ENCODE assay signal across 2 cellular contexts in the genomic region with DNA sequence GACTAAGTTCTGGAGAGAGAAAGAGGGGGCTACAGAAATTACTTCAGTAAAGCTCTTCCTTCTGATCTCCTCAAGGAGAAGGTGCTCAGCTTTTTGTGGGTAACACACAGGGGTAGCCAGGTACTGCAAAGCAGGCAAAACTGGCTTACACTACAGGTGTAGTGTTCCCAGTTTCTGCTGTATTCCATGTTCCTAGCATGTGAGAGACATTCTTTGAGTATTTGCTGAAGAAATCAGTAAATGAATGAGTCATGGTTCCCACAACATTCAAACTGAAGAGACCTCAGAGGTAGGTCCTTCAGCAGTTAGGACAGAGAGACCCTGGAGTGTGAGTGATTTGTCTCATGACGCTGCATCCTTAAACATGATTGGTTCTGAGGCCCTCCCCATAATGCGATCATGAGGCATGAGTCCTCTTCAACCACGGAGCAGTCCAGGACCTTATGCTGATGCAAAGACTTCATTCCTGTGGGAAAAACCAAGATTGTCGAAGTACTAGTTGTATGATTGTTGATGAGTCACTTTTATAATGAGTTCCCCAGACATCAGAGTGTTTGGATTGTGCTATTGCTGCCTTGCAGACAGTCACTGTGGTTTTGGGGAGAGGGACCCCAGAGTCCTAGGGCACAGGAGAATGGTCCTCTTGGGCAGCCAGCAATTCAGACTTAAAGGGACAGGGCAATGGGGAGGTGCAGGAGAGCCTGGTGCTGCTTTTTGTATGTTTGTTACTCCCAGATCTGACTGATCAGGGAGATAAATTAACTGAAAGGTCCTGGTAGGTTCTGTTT.
TF ChIP-seq lines count a peak whose summit lies in the region.

No MANE protein-coding gene starts in this region.

TF ChIP-seq in IMR-90, 13 proteins besides CTCF, POLR2A, EP300 and RAD21:
- TF ChIP-seq, protein P1, sequence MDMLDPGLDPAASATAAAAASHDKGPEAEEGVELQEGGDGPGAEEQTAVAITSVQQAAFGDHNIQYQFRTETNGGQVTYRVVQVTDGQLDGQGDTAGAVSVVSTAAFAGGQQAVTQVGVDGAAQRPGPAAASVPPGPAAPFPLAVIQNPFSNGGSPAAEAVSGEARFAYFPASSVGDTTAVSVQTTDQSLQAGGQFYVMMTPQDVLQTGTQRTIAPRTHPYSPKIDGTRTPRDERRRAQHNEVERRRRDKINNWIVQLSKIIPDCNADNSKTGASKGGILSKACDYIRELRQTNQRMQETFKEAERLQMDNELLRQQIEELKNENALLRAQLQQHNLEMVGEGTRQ (IDR thresholded peaks at IDR 0.05; ENCODE audit: low read depth, low read length) = peak; percentile 37; the same call in 1 of the 2 replicates
- no peak for TF ChIP-seq BHLHE40 (IDR thresholded peaks at IDR 0.05; ENCODE audit: low read depth, low read length)
- no peak for TF ChIP-seq RCOR1 (IDR thresholded peaks at IDR 0.05; ENCODE audit: insufficient replicate concordance, low read length)
- peak; percentile 44; the same call in 1 of the 2 replicates for TF ChIP-seq FOS (IDR thresholded peaks at IDR 0.05; ENCODE audit: low read depth, low read length)
- TF ChIP-seq MAZ (IDR thresholded peaks at IDR 0.05; ENCODE audit: borderline replicate concordance, low read depth, low read length) = 0 out of 2 replicates have a peak, but pooled peaks have one; percentile 11
- peak; percentile 15; the same call in 1 of the 2 replicates for TF ChIP-seq NFE2L2 (IDR thresholded peaks at IDR 0.05; ENCODE audit: low read depth, low read length)
- TF ChIP-seq MAFK (IDR thresholded peaks at IDR 0.05; ENCODE audit: low read depth, low read length) = no peak; the same call in 1 of the 2 replicates

TF ChIP-seq in HepG2, 621 proteins besides CTCF, POLR2A, EP300 and RAD21:
- TF ChIP-seq ATAD3A (CRISPR knock-in tag; IDR thresholded peaks at IDR 0.05) = no peak
- TF ChIP-seq CREB1 (IDR thresholded peaks at IDR 0.05) = 0 out of 2 replicates have a peak, but pooled peaks have one; percentile 4
- TF ChIP-seq CREB1 (CRISPR knock-in tag; IDR thresholded peaks at IDR 0.05) = no peak
